In genomic region chr6:73395875-73396274, GRCh38 we compare ENCODE assay signal across 36 cellular contexts. TPM values are rescaled to one million over a fixed set of nuclear protein-coding genes. Genes with fewer than 3 reads are reported as not detected.
"Had no signal": no experiment of that assay in that cellular context is flagged by ENCODE, and none has a peak within 500 bp of the region (broad histone marks: within the 10 kb centered on the region; RNA-seq: fewer than 3 reads in every experiment).

No MANE protein-coding gene starts in this region.

- H3K4me3 Mint-ChIP-seq: activated CD4-positive, alpha-beta memory T cell treated with anti-CD3 and anti-CD28 coated beads for 36 hours; activated CD8-positive, alpha-beta T cell treated with anti-CD3 and anti-CD28 coated beads, Interleukin-2, amount 10 ng/mL, durations not matched to agents 7 days and 5 days; activated naive CD4-positive, alpha-beta T cell treated with anti-CD3 and anti-CD28 coated beads for 36 hours; activated naive CD4-positive, alpha-beta T cell treated with anti-CD3 and anti-CD28 coated beads, Interleukin-2, amount 50 U/mL, for 24 hours; activated naive CD8-positive, alpha-beta T cell treated with anti-CD3 and anti-CD28 coated beads for 36 hours; activated naive CD8-positive, alpha-beta T cell treated with anti-CD3 and anti-CD28 coated beads, Interleukin-2, amount 50 U/mL, for 24 hours had no signal

- H3K4me3 ChIP-seq: adrenal gland, body of pancreas had no signal

- H3K36me3 ChIP-seq: adrenal gland, gastroesophageal sphincter, heart right ventricle had no signal

- H3K27ac ChIP-seq: adrenal gland, body of pancreas, heart right ventricle had no signal

- H3K4me1 Mint-ChIP-seq: activated naive CD4-positive, alpha-beta T cell treated with anti-CD3 and anti-CD28 coated beads, Interleukin-2, amount 50 U/mL, for 24 hours had no signal

- ATAC-seq: activated CD4-positive, alpha-beta T cell treated with anti-CD3 and anti-CD28 coated beads for 36 hours; activated CD8-positive, alpha-beta memory T cell treated with anti-CD3 and anti-CD28 coated beads, Interleukin-2, amount 10 ng/mL, durations not matched to agents 7 days and 5 days; activated CD8-positive, alpha-beta T cell treated with anti-CD3 and anti-CD28 coated beads, Interleukin-2, amount 10 ng/mL, durations not matched to agents 7 days and 5 days; activated naive CD8-positive, alpha-beta T cell treated with anti-CD3 and anti-CD28 coated beads, Interleukin-2, amount 50 U/mL, for 24 hours; effector memory CD8-positive, alpha-beta T cell; gastroesophageal sphincter; heart right ventricle had no signal

- H3K27me3 Mint-ChIP-seq: activated CD4-positive, alpha-beta memory T cell treated with anti-CD3 and anti-CD28 coated beads for 36 hours; activated CD4-positive, alpha-beta T cell treated with anti-CD3 and anti-CD28 coated beads for 36 hours; activated CD4-positive, alpha-beta T cell treated with anti-CD3 and anti-CD28 coated beads, Interleukin-2, amount 10 ng/mL, durations not matched to agents 24 days and 14 days; activated CD8-positive, alpha-beta memory T cell treated with anti-CD3 and anti-CD28 coated beads, Interleukin-2, amount 10 ng/mL, durations not matched to agents 7 days and 5 days; effector memory CD8-positive, alpha-beta T cell had no signal

- FAIRE-seq: colon had no signal

- H3K27me3 ChIP-seq: adrenal gland, body of pancreas, esophagus muscularis mucosa, gastroesophageal sphincter, heart right ventricle had no signal

- DNase-seq: activated CD4-positive, alpha-beta memory T cell treated with anti-CD3 and anti-CD28 coated beads for 36 hours; activated CD4-positive, alpha-beta T cell treated with anti-CD3 and anti-CD28 coated beads for 36 hours; activated CD4-positive, alpha-beta T cell treated with anti-CD3 and anti-CD28 coated beads, Interleukin-2, amount 10 ng/mL, durations not matched to agents 24 days and 14 days; activated CD4-positive, CD25-positive, alpha-beta regulatory T cell; activated CD4-positive, CD25-positive, alpha-beta regulatory T cell treated with anti-CD3 and anti-CD28 coated beads, Interleukin-2, amount 50 U/mL, for 72 hours; activated CD8-positive, alpha-beta memory T cell treated with anti-CD3 and anti-CD28 coated beads, Interleukin-2, amount 10 ng/mL, durations not matched to agents 7 days and 5 days; activated CD8-positive, alpha-beta memory T cell treated with anti-CD3 and anti-CD28 coated beads, Interleukin-2, amount 50 U/mL, for 4 hours; activated CD8-positive, alpha-beta T cell treated with anti-CD3 and anti-CD28 coated beads, Interleukin-2, amount 10 ng/mL, durations not matched to agents 7 days and 5 days; activated effector memory CD4-positive, alpha-beta T cell treated with anti-CD3 and anti-CD28 coated beads, Interleukin-2, amount 50 U/mL, for 16 hours; activated naive CD4-positive, alpha-beta T cell treated with anti-CD3 and anti-CD28 coated beads for 36 hours; activated naive CD8-positive, alpha-beta T cell treated with anti-CD3 and anti-CD28 coated beads for 36 hours; activated naive CD8-positive, alpha-beta T cell treated with anti-CD3 and anti-CD28 coated beads, Interleukin-2, amount 50 U/mL, for 24 hours; activated T-cell treated with anti-CD3 and anti-CD28 coated beads, Interleukin-2, amount 50 U/mL, for 1 hour; activated T-cell treated with anti-CD3 and anti-CD28 coated beads, Interleukin-2, amount 50 U/mL, for 48 hours; adrenal gland; amygdala; aorta; body of pancreas; caudate nucleus; cortex of kidney; dermis blood vessel endothelial cell; effector CD4-positive, alpha-beta T cell; effector memory CD8-positive, alpha-beta T cell; erythroblast; foreskin melanocyte; heart right ventricle; T-helper 2 cell had no signal

- H3K36me3 Mint-ChIP-seq: activated CD4-positive, alpha-beta memory T cell treated with anti-CD3 and anti-CD28 coated beads for 36 hours; activated naive CD4-positive, alpha-beta T cell treated with anti-CD3 and anti-CD28 coated beads, Interleukin-2, amount 50 U/mL, for 24 hours; activated naive CD8-positive, alpha-beta T cell treated with anti-CD3 and anti-CD28 coated beads for 36 hours had no signal

- H3K9me3 Mint-ChIP-seq: activated CD4-positive, alpha-beta memory T cell treated with anti-CD3 and anti-CD28 coated beads for 36 hours; activated naive CD4-positive, alpha-beta T cell treated with anti-CD3 and anti-CD28 coated beads for 36 hours; activated naive CD4-positive, alpha-beta T cell treated with anti-CD3 and anti-CD28 coated beads, Interleukin-2, amount 50 U/mL, for 24 hours; activated naive CD8-positive, alpha-beta T cell treated with anti-CD3 and anti-CD28 coated beads for 36 hours; activated naive CD8-positive, alpha-beta T cell treated with anti-CD3 and anti-CD28 coated beads, Interleukin-2, amount 50 U/mL, for 24 hours; activated T-helper 1 cell treated with anti-CD3 and anti-CD28 coated beads, Interleukin-12 subunit alpha, Interleukin-12 subunit beta, Interleukin-2, Interleukin-4 antibody, amounts not matched to agents 30 ng/mL and 10 ng/mL and 1 ng/mL, durations not matched to agents 14 hours and 24 hours and 36 hours; activated T-helper 2 cell treated with anti-CD3 and anti-CD28 coated beads, Interferon-gamma antibody, Interleukin-2, Interleukin-4, amounts not matched to agents 10 μg/mL and 5 μg/mL and 100 μg/mL, durations not matched to agents 14 hours and 24 hours and 36 hours; effector memory CD8-positive, alpha-beta T cell had no signal

- H3K4me1 ChIP-seq: adrenal gland, body of pancreas, esophagus muscularis mucosa, gastroesophageal sphincter, heart right ventricle had no signal

- H3K27ac Mint-ChIP-seq: activated CD4-positive, alpha-beta memory T cell treated with anti-CD3 and anti-CD28 coated beads for 36 hours; activated CD4-positive, alpha-beta T cell treated with anti-CD3 and anti-CD28 coated beads for 36 hours; activated CD4-positive, alpha-beta T cell treated with anti-CD3 and anti-CD28 coated beads, Interleukin-2, amount 10 ng/mL, durations not matched to agents 24 days and 14 days; activated CD8-positive, alpha-beta memory T cell treated with anti-CD3 and anti-CD28 coated beads, Interleukin-2, amount 10 ng/mL, durations not matched to agents 7 days and 5 days; activated CD8-positive, alpha-beta T cell treated with anti-CD3 and anti-CD28 coated beads, Interleukin-2, amount 10 ng/mL, durations not matched to agents 7 days and 5 days; activated naive CD4-positive, alpha-beta T cell treated with anti-CD3 and anti-CD28 coated beads for 36 hours; activated naive CD4-positive, alpha-beta T cell treated with anti-CD3 and anti-CD28 coated beads, Interleukin-2, amount 50 U/mL, for 24 hours; activated naive CD8-positive, alpha-beta T cell treated with anti-CD3 and anti-CD28 coated beads for 36 hours; activated naive CD8-positive, alpha-beta T cell treated with anti-CD3 and anti-CD28 coated beads, Interleukin-2, amount 50 U/mL, for 24 hours; activated T-helper 1 cell treated with anti-CD3 and anti-CD28 coated beads, Interleukin-12 subunit alpha, Interleukin-12 subunit beta, Interleukin-2, Interleukin-4 antibody, amounts not matched to agents 30 ng/mL and 10 ng/mL and 1 ng/mL, durations not matched to agents 14 hours and 24 hours and 36 hours; activated T-helper 2 cell treated with anti-CD3 and anti-CD28 coated beads, Interferon-gamma antibody, Interleukin-2, Interleukin-4, amounts not matched to agents 10 μg/mL and 5 μg/mL and 100 μg/mL, durations not matched to agents 14 hours and 24 hours and 36 hours had no signal

RNA-seq across cellular contexts. Expression of gene DDX43, which starts 1.2 kb away (rescaled TPM):
- total RNA-seq: activated naive CD4-positive, alpha-beta T cell treated with anti-CD3 and anti-CD28 coated beads for 36 hours; chondrocyte had no signal

RNA-seq across cellular contexts. Expression of gene OOEP, which starts 26.2 kb away (rescaled TPM):
- total RNA-seq: activated naive CD8-positive, alpha-beta T cell treated with anti-CD3 and anti-CD28 coated beads for 36 hours; activated T-helper 2 cell treated with anti-CD3 and anti-CD28 coated beads, Interferon-gamma antibody, Interleukin-2, Interleukin-4, amounts not matched to agents 10 μg/mL and 5 μg/mL and 100 μg/mL, durations not matched to agents 14 hours and 24 hours and 36 hours; body of pancreas; chondrocyte; dermis blood vessel endothelial cell; esophagus muscularis mucosa; gastroesophageal sphincter; glomerular endothelial cell; heart right ventricle had no signal

RNA-seq across cellular contexts. Expression of gene KHDC3L, which starts 33.4 kb away (rescaled TPM):
- total RNA-seq: activated CD4-positive, alpha-beta memory T cell treated with anti-CD3 and anti-CD28 coated beads for 36 hours; activated CD4-positive, alpha-beta T cell treated with anti-CD3 and anti-CD28 coated beads for 36 hours; activated CD4-positive, alpha-beta T cell treated with anti-CD3 and anti-CD28 coated beads, Interleukin-2, amount 10 ng/mL, durations not matched to agents 24 days and 14 days; activated CD8-positive, alpha-beta memory T cell treated with anti-CD3 and anti-CD28 coated beads for 36 hours; activated CD8-positive, alpha-beta memory T cell treated with anti-CD3 and anti-CD28 coated beads, Interleukin-2, amount 10 ng/mL, durations not matched to agents 7 days and 5 days; activated CD8-positive, alpha-beta T cell treated with anti-CD3 and anti-CD28 coated beads, Interleukin-2, amount 10 ng/mL, durations not matched to agents 7 days and 5 days; activated naive CD4-positive, alpha-beta T cell treated with anti-CD3 and anti-CD28 coated beads for 36 hours; activated naive CD8-positive, alpha-beta T cell treated with anti-CD3 and anti-CD28 coated beads for 36 hours; activated T-helper 1 cell treated with anti-CD3 and anti-CD28 coated beads, Interleukin-12 subunit alpha, Interleukin-12 subunit beta, Interleukin-2, Interleukin-4 antibody, amounts not matched to agents 30 ng/mL and 10 ng/mL and 1 ng/mL, durations not matched to agents 14 hours and 24 hours and 36 hours; activated T-helper 2 cell treated with anti-CD3 and anti-CD28 coated beads, Interferon-gamma antibody, Interleukin-2, Interleukin-4, amounts not matched to agents 10 μg/mL and 5 μg/mL and 100 μg/mL, durations not matched to agents 14 hours and 24 hours and 36 hours; adrenal gland; aorta; body of pancreas; chondrocyte; dermis blood vessel endothelial cell; esophagus muscularis mucosa; gastroesophageal sphincter; glomerular endothelial cell; heart right ventricle had no signal
- polyA plus RNA-seq: adrenal gland, aorta, heart right ventricle had no signal

RNA-seq across cellular contexts. Expression of gene DPPA5, which starts 41.8 kb away (rescaled TPM):
- total RNA-seq: activated CD4-positive, alpha-beta memory T cell treated with anti-CD3 and anti-CD28 coated beads for 36 hours; activated CD4-positive, alpha-beta T cell treated with anti-CD3 and anti-CD28 coated beads for 36 hours; activated CD4-positive, alpha-beta T cell treated with anti-CD3 and anti-CD28 coated beads, Interleukin-2, amount 10 ng/mL, durations not matched to agents 24 days and 14 days; activated CD8-positive, alpha-beta memory T cell treated with anti-CD3 and anti-CD28 coated beads for 36 hours; activated CD8-positive, alpha-beta memory T cell treated with anti-CD3 and anti-CD28 coated beads, Interleukin-2, amount 10 ng/mL, durations not matched to agents 7 days and 5 days; activated CD8-positive, alpha-beta T cell treated with anti-CD3 and anti-CD28 coated beads, Interleukin-2, amount 10 ng/mL, durations not matched to agents 7 days and 5 days; activated naive CD4-positive, alpha-beta T cell treated with anti-CD3 and anti-CD28 coated beads for 36 hours; activated naive CD8-positive, alpha-beta T cell treated with anti-CD3 and anti-CD28 coated beads for 36 hours; activated T-helper 1 cell treated with anti-CD3 and anti-CD28 coated beads, Interleukin-12 subunit alpha, Interleukin-12 subunit beta, Interleukin-2, Interleukin-4 antibody, amounts not matched to agents 30 ng/mL and 10 ng/mL and 1 ng/mL, durations not matched to agents 14 hours and 24 hours and 36 hours; activated T-helper 2 cell treated with anti-CD3 and anti-CD28 coated beads, Interferon-gamma antibody, Interleukin-2, Interleukin-4, amounts not matched to agents 10 μg/mL and 5 μg/mL and 100 μg/mL, durations not matched to agents 14 hours and 24 hours and 36 hours; adrenal gland; aorta; body of pancreas; chondrocyte; dermis blood vessel endothelial cell; esophagus muscularis mucosa; gastroesophageal sphincter; glomerular endothelial cell; heart right ventricle had no signal
- polyA plus RNA-seq: adrenal gland, heart right ventricle had no signal
